Comparison of ENCODE assay signal across 9 cellular contexts in genomic region chr9:27247756-27248155, GRCh38. TPM values are rescaled to one million over a fixed set of nuclear protein-coding genes. Genes with fewer than 3 reads are reported as not detected.
DNase-seq lines count a peak whose midpoint lies in the region; ATAC-seq and TF ChIP-seq lines count a peak whose summit lies in the region.
"Had no signal": no experiment of that assay in that cellular context is flagged by ENCODE, and none has a peak within 500 bp of the region (broad histone marks: within the 10 kb centered on the region; RNA-seq: fewer than 3 reads in every experiment).

No MANE protein-coding gene starts in this region.

- no peaks in the 10 kb centered on the region for H3K36me3 ChIP-seq in breast epithelium

- H3K4me3 ChIP-seq in AG10803 (ENCODE audit: low read length) (no peak overlapping the region), breast epithelium (no peak overlapping the region)

- no peaks in the 10 kb centered on the region for H3K9me3 Mint-ChIP-seq in activated T-cell treated with anti-CD3 and anti-CD28 coated beads, Interleukin-2, amount 50 U/mL, for 4 hours

- no peaks in the 10 kb centered on the region for H3K9me3 ChIP-seq in breast epithelium

- no peak overlapping the region for H3K4me3 Mint-ChIP-seq in activated T-cell treated with anti-CD3 and anti-CD28 coated beads, Interleukin-2, amount 50 U/mL, for 4 hours
- H3K4me3 Mint-ChIP-seq: natural killer cell had no signal

- peak; percentile 90 for ATAC-seq in GM18505 (IDR thresholded peaks at IDR 0.05; ENCODE audit: unreplicated experiment)
- peak; percentile 57 for ATAC-seq in HG03045 (IDR thresholded peaks at IDR 0.05; ENCODE audit: unreplicated experiment)
- peak; percentile 83 for ATAC-seq in left lobe of liver
- ATAC-seq in activated T-cell treated with anti-CD3 and anti-CD28 coated beads, Interleukin-2, amount 50 U/mL, for 4 hours = no peak

- peaks cover 3% of the 10 kb centered on the region for H3K27me3 Mint-ChIP-seq in activated T-cell treated with anti-CD3 and anti-CD28 coated beads, Interleukin-2, amount 50 U/mL, for 4 hours (ENCODE audit: low read depth)

- TF ChIP-seq CTCF in AG10803 (conservative IDR thresholded peaks at IDR 0.05; ENCODE audit: low read length) (peak; percentile 70), breast epithelium (IDR thresholded peaks at IDR 0.05) (peak in 2 of 3 donors; percentile 23 to 32)

- DNase-seq in AG10803 (ENCODE audit: low read depth) (peak; percentile 40), NCI-H226 (peak; percentile 80), breast epithelium (ENCODE audit: low spot score in 2 of 2) (no peak), left lobe of liver (ENCODE audit: low spot score) (no peak), MV-4-11 (lab: John Stamatoyannopoulos, UW) (no peak)
- no peak for DNase-seq in activated T-cell treated with anti-CD3 and anti-CD28 coated beads, Interleukin-2, amount 50 U/mL, for 4 hours
- DNase-seq: natural killer cell had no signal

- no peaks in the 10 kb centered on the region for H3K4me1 ChIP-seq in breast epithelium

- no peaks in the 10 kb centered on the region for H3K4me1 Mint-ChIP-seq in activated T-cell treated with anti-CD3 and anti-CD28 coated beads, Interleukin-2, amount 50 U/mL, for 4 hours (ENCODE audit: low read depth)
- H3K4me1 Mint-ChIP-seq: natural killer cell had no signal

- intact Hi-C loops in breast epithelium (cut with DNase I; ENCODE audit: low total_unique reads) = loop anchor here (2.0 kb wide), 1 partner anchor 31 kb away; no protein-coding TSS in a partner anchor

- TF ChIP-seq POLR2A in GM18505 (IDR thresholded peaks at IDR 0.05; ENCODE audit: borderline replicate concordance, extremely low read depth, insufficient read depth, insufficient read length) (no peak), breast epithelium (IDR thresholded peaks at IDR 0.05) (no peak)

- H3K27me3 ChIP-seq in breast epithelium = no peaks in the 10 kb centered on the region

- no peak overlapping the region for H3K27ac ChIP-seq in breast epithelium

- no peaks in the 10 kb centered on the region for H3K36me3 Mint-ChIP-seq in activated T-cell treated with anti-CD3 and anti-CD28 coated beads, Interleukin-2, amount 50 U/mL, for 4 hours (ENCODE audit: insufficient read depth)
- H3K36me3 Mint-ChIP-seq: natural killer cell had no signal

RNA-seq across cellular contexts. Expression of gene EQTN, which starts 49.2 kb away (rescaled TPM):
- under 1 TPM in 2 of 3 donors, not detected in 1; 0.73 to 0.98 TPM for total RNA-seq in breast epithelium
- total RNA-seq in left lobe of liver = not detected
- not detected for total RNA-seq in activated T-cell treated with anti-CD3 and anti-CD28 coated beads, Interleukin-2, amount 50 U/mL, for 4 hours
- total RNA-seq: natural killer cell had no signal

Comparison
In these comparisons a context has a peak if more than half of its experiments do, and no peak if none do; other contexts are left out.
1. DNase-seq: peak in AG10803 (single experiment) and NCI-H226 (single experiment); none in breast epithelium (0 of 2), left lobe of liver (single experiment), MV-4-11 (single experiment) and activated T-cell treated with anti-CD3 and anti-CD28 coated beads, Interleukin-2, amount 50 U/mL, for 4 hours (single experiment).
2. ATAC-seq: peak in GM18505 (single experiment), HG03045 (single experiment) and left lobe of liver (single experiment); none in activated T-cell treated with anti-CD3 and anti-CD28 coated beads, Interleukin-2, amount 50 U/mL, for 4 hours (0 of 2).